In genomic region chr3:13475871-13476590, GRCh38 we compare ENCODE assay signal across 1 cellular context.
TF ChIP-seq lines count a peak whose summit lies in the region.

No MANE protein-coding gene starts in this region.

TF ChIP-seq in HepG2, 621 proteins besides CTCF, POLR2A, EP300 and RAD21 (continued from another document and continues in another):
- no peak for TF ChIP-seq KIAA2018 (CRISPR knock-in tag; IDR thresholded peaks at IDR 0.05; ENCODE audit: borderline replicate concordance)
- no peak for TF ChIP-seq SP1 (IDR thresholded peaks at IDR 0.05)
- TF ChIP-seq SP1 (CRISPR knock-in tag; IDR thresholded peaks at IDR 0.05) = no peak
- TF ChIP-seq ZFP37 (CRISPR knock-in tag; IDR thresholded peaks at IDR 0.05; ENCODE audit: borderline replicate concordance) = no peak; the same call in none of the 2 replicates
- no peak for TF ChIP-seq ZNF101 (CRISPR knock-in tag; IDR thresholded peaks at IDR 0.05; ENCODE audit: borderline replicate concordance, low read depth)
- no peak; the same call in 1 of the 2 replicates for TF ChIP-seq ARID4A (CRISPR knock-in tag; IDR thresholded peaks at IDR 0.05; ENCODE audit: borderline replicate concordance)
- no peak for TF ChIP-seq STAG1 (CRISPR knock-in tag; IDR thresholded peaks at IDR 0.05)
- no peak for TF ChIP-seq NCOA5 (CRISPR knock-in tag; IDR thresholded peaks at IDR 0.05)
- TF ChIP-seq CBX2 (IDR thresholded peaks at IDR 0.05; ENCODE audit: low read depth, low read length) = no peak
- TF ChIP-seq CBX2 (CRISPR knock-in tag; IDR thresholded peaks at IDR 0.05; ENCODE audit: low read depth) = no peak
- TF ChIP-seq ZNF235 (CRISPR knock-in tag; IDR thresholded peaks at IDR 0.05; ENCODE audit: borderline replicate concordance) = no peak
- no peak for TF ChIP-seq CREB3 (CRISPR knock-in tag; IDR thresholded peaks at IDR 0.05)
- TF ChIP-seq ZFX (CRISPR knock-in tag; IDR thresholded peaks at IDR 0.05; ENCODE audit: low read depth) = peak; percentile 65; the same call in 1 of the 2 replicates
- no peak for TF ChIP-seq ZNF503 (CRISPR knock-in tag; IDR thresholded peaks at IDR 0.05)
- no peak for TF ChIP-seq NFYB (CRISPR knock-in tag; IDR thresholded peaks at IDR 0.05)
- peak; percentile 64; the same call in 1 of the 2 replicates for TF ChIP-seq HOXA3 (CRISPR knock-in tag; IDR thresholded peaks at IDR 0.05)
- TF ChIP-seq ZBTB33 (CRISPR knock-in tag; IDR thresholded peaks at IDR 0.05) = no peak
- TF ChIP-seq XBP1 (CRISPR knock-in tag; IDR thresholded peaks at IDR 0.05) = no peak
- no peak for TF ChIP-seq ZNF326 (CRISPR knock-in tag; IDR thresholded peaks at IDR 0.05; ENCODE audit: borderline replicate concordance)
- 0 out of 2 replicates have a peak, but pooled peaks have one; percentile 37 for TF ChIP-seq BRD4 (CRISPR knock-in tag; IDR thresholded peaks at IDR 0.05)
- peak; percentile 94 for TF ChIP-seq HDAC2 (CRISPR knock-in tag; IDR thresholded peaks at IDR 0.05)
- TF ChIP-seq FOSL1 (CRISPR knock-in tag; IDR thresholded peaks at IDR 0.05; ENCODE audit: borderline replicate concordance) = no peak
- TF ChIP-seq U2AF1 (optimal IDR thresholded peaks at IDR 0.05; ENCODE audit: low read depth, low read length) = no peak
- no peak for TF ChIP-seq AKAP8 (CRISPR knock-in tag; IDR thresholded peaks at IDR 0.05)
- no peak for TF ChIP-seq ZNF253 (CRISPR knock-in tag; IDR thresholded peaks at IDR 0.05; ENCODE audit: borderline replicate concordance)
- TF ChIP-seq ZFP36L2 (CRISPR knock-in tag; IDR thresholded peaks at IDR 0.05) = no peak
- TF ChIP-seq TFAP4 (IDR thresholded peaks at IDR 0.05; ENCODE audit: borderline replicate concordance, low read depth) = peak; percentile 61; the same call in 1 of the 2 replicates
- no peak for TF ChIP-seq ZNF580 (CRISPR knock-in tag; IDR thresholded peaks at IDR 0.05; ENCODE audit: borderline replicate concordance, low read depth)
- TF ChIP-seq BORCS8-MEF2B (CRISPR knock-in tag; IDR thresholded peaks at IDR 0.05) = peak; percentile 73; the same call in 1 of the 2 replicates
- peak; percentile 91 for TF ChIP-seq FOXK1 (CRISPR knock-in tag; IDR thresholded peaks at IDR 0.05; ENCODE audit: borderline replicate concordance, low read depth)
- TF ChIP-seq CHCHD3 (CRISPR knock-in tag; IDR thresholded peaks at IDR 0.05) = no peak
- TF ChIP-seq ZNF124 (CRISPR knock-in tag; IDR thresholded peaks at IDR 0.05) = 0 out of 2 replicates have a peak, but pooled peaks have one; percentile 26
- TF ChIP-seq ZNF605 (CRISPR knock-in tag; IDR thresholded peaks at IDR 0.05) = no peak
- peak; percentile 47; the same call in 1 of the 2 replicates for TF ChIP-seq RFXAP (CRISPR knock-in tag; IDR thresholded peaks at IDR 0.05; ENCODE audit: borderline replicate concordance)
- TF ChIP-seq ZNF543 (CRISPR knock-in tag; IDR thresholded peaks at IDR 0.05) = no peak
- no peak for TF ChIP-seq ZNF577 (CRISPR knock-in tag; IDR thresholded peaks at IDR 0.05; ENCODE audit: borderline replicate concordance, low read depth)
- TF ChIP-seq GRHL1 (CRISPR knock-in tag; conservative IDR thresholded peaks at IDR 0.05) = no peak
- no peak for TF ChIP-seq PREB (CRISPR knock-in tag; IDR thresholded peaks at IDR 0.05)
- TF ChIP-seq TEAD3 (CRISPR knock-in tag; optimal IDR thresholded peaks at IDR 0.05; ENCODE audit: borderline replicate concordance) = peak; percentile 85
- no peak for TF ChIP-seq SMAD9 (CRISPR knock-in tag; IDR thresholded peaks at IDR 0.05)
